In the genomic region with DNA sequence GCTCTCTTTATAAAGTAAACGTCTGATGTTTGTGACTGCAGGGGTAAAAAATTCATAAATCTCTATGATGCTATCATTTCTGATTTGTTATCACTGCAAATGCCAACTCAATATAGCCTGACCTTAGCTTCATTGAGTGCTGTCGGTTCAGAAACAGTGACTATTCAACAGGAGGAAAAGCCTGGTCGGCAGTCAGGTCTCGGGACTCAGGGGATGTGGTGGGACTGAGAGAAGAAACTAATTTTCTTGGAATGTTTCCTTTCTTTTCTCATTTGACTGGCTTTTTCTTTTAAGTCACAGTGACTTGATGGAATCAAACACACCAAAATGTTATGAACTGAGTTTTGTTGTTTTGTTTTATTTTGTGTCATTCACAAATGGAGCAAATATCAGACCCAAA, we compare ENCODE assay signal across 21 cellular contexts. TPM values are rescaled to one million over a fixed set of nuclear protein-coding genes. Genes with fewer than 3 reads are reported as not detected.
"Had no signal": no experiment of that assay in that cellular context is flagged by ENCODE, and none has a peak within 500 bp of the region (broad histone marks: within the 10 kb centered on the region; RNA-seq: fewer than 3 reads in every experiment).

No MANE protein-coding gene starts in this region.

- H3K4me3 ChIP-seq: cardiac muscle cell, left ventricle myocardium inferior, prostate gland, skin epidermis had no signal

- H3K27ac Mint-ChIP-seq: activated naive CD8-positive, alpha-beta T cell; nephron progenitor cell; stimulated activated naive CD8-positive, alpha-beta T cell treated with anti-CD3 and anti-CD28 coated beads, Interleukin-15, Interleukin-2, amounts not matched to agents 100 ng/mL and 50 ng/mL, for 24 hours; T-helper 17 cell; type B pancreatic cell had no signal

- H3K4me3 Mint-ChIP-seq: activated naive CD8-positive, alpha-beta T cell; nephron progenitor cell; stimulated activated naive CD8-positive, alpha-beta T cell treated with anti-CD3 and anti-CD28 coated beads, Interleukin-15, Interleukin-2, amounts not matched to agents 100 ng/mL and 50 ng/mL, for 24 hours; T-helper 17 cell; type B pancreatic cell had no signal

- H3K4me1 Mint-ChIP-seq: T-helper 17 cell had no signal

- H3K9me3 Mint-ChIP-seq: nephron progenitor cell had no signal

- H3K4me1 ChIP-seq: left ventricle myocardium inferior, prostate gland had no signal

- DNase-seq: activated CD4-positive, alpha-beta T cell treated with anti-CD3 and anti-CD28 coated beads, Interleukin-2, amount 50 U/mL, for 4 hours; activated gamma-delta T cell; amniotic stem cell; erythroblast; foreskin melanocyte; left ventricle myocardium inferior; mammary epithelial cell; midbrain; nephron progenitor cell; T-helper 17 cell; WERI-Rb-1 had no signal

- ATAC-seq: right cardiac atrium, T-helper 17 cell had no signal

- H3K36me3 Mint-ChIP-seq: activated naive CD8-positive, alpha-beta T cell; type B pancreatic cell had no signal

- H3K36me3 ChIP-seq: cardiac muscle cell, left ventricle myocardium inferior, prostate gland, WERI-Rb-1 had no signal

- H3K27ac ChIP-seq: cardiac muscle cell, left ventricle myocardium inferior, skin epidermis, WERI-Rb-1 had no signal

- H3K9me3 ChIP-seq: left ventricle myocardium inferior, prostate gland had no signal

RNA-seq across cellular contexts. Expression of a gene that starts 5.8 kb away (rescaled TPM):
- total RNA-seq: chondrocyte, dermis microvascular lymphatic vessel endothelial cell, osteocyte, T-helper 17 cell had no signal
- polyA plus RNA-seq: mammary epithelial cell had no signal
